11 cellular contexts compared by ENCODE assay signal in the genomic region with DNA sequence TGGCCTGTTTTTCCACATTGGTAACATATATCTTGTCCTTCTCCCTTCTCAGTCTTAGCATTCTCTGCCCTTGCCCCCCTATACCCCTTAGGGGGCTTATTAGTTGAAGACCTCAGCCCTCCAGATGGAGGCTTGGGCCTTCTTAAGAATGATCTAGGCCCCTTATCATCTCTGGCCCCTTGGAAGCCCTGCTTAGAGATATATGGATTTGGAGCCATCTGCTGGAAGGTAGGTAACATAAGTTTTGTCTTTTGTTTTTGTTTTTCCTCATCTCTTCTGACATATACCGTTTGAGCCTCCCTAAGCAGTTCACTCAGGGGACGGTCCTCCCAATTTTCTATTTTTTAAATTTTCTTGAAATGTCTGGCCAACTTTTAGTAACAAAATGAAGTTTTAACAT. TPM values are rescaled to one million over a fixed set of nuclear protein-coding genes. Genes with fewer than 3 reads are reported as not detected.
DNase-seq lines count a peak whose midpoint lies in the region; ATAC-seq and TF ChIP-seq lines count a peak whose summit lies in the region.
"Had no signal": no experiment of that assay in that cellular context is flagged by ENCODE, and none has a peak within 500 bp of the region (broad histone marks: within the 10 kb centered on the region; RNA-seq: fewer than 3 reads in every experiment).

No MANE protein-coding gene starts in this region.

- no peaks in the 10 kb centered on the region for H3F3A ChIP-seq in PC-9 (ENCODE audit: insufficient read depth, low read depth)

- POLR2A ChIA-PET in PC-9 (lab: Charles Lee; ENCODE audit: unreplicated experiment): no interaction called here

- no peak overlapping the region for H3K4me2 ChIP-seq in PC-9

- H3K9me2 ChIP-seq in PC-9 (ENCODE audit: insufficient read depth): no peaks in the 10 kb centered on the region

- no peaks in the 10 kb centered on the region for H4K20me1 ChIP-seq in PC-9 (ENCODE audit: insufficient read depth)

- ATAC-seq in GM18511 (IDR thresholded peaks at IDR 0.05; ENCODE audit: unreplicated experiment): peak; percentile 50
- peak; percentile 32 for ATAC-seq in foreskin keratinocyte
- ATAC-seq in GM19397 (IDR thresholded peaks at IDR 0.05; ENCODE audit: unreplicated experiment): no peak
- no peak for ATAC-seq in GM19455 (IDR thresholded peaks at IDR 0.05; ENCODE audit: unreplicated experiment)

- H3K4me1 ChIP-seq in BE2C (no peaks in the 10 kb centered on the region), PC-9 (replicated peaks; ENCODE audit: insufficient read depth) (no peaks in the 10 kb centered on the region), foreskin keratinocyte (no peaks in the 10 kb centered on the region)

- H2AFZ ChIP-seq in PC-9: no peak overlapping the region

- CTCF ChIA-PET in PC-9 (lab: Charles Lee): no interaction called here

- no peaks in the 10 kb centered on the region for H3K27me3 ChIP-seq in BE2C
- no peaks in the 10 kb centered on the region for H3K27me3 ChIP-seq in PC-9 (ENCODE audit: insufficient read depth, low read depth)
- H3K27me3 ChIP-seq in foreskin keratinocyte: no peaks in the 10 kb centered on the region

- H3K4me3 ChIP-seq in BE2C (ENCODE audit: low read depth, low read length) (no peak overlapping the region), PC-9 (no peak overlapping the region)

- TF ChIP-seq CTCF in BE2C (IDR thresholded peaks at IDR 0.05; ENCODE audit: low read depth, low read length) (0 out of 2 replicates have a peak, but pooled peaks have one; percentile 14), PC-9 (conservative IDR thresholded peaks at IDR 0.05) (peak; percentile 26; the same call in 1 of the 2 replicates), foreskin keratinocyte (conservative IDR thresholded peaks at IDR 0.05) (peak; percentile 49)

- no peak for DNase-seq in BE2C
- DNase-seq in PC-9: no peak
- DNase-seq in foreskin keratinocyte: peak in 1 of 2 donors; percentile 0
- DNase-seq in stimulated activated naive CD4-positive, alpha-beta T cell treated with Interleukin-2 at 50 U/mL for 16 hours (lab: John Stamatoyannopoulos, UW): no peak
- DNase-seq in islet precursor cell: no peak
- DNase-seq: activated CD4-positive, CD25-positive, alpha-beta regulatory T cell treated with anti-CD3 and anti-CD28 coated beads, Interleukin-2, amount 50 U/mL, for 72 hours; HCEC 1CT; NCI-H1417 treated with DMSO at 0.1 percent for 48 hours had no signal

- BruUV-seq in PC-9 (replicated peaks; lab: Mats Ljungman, UMichigan): no TSS peak

- H3K79me2 ChIP-seq in PC-9 (ENCODE audit: low read depth): no peaks in the 10 kb centered on the region

- H3K36me3 ChIP-seq in BE2C (no peaks in the 10 kb centered on the region), PC-9 (ENCODE audit: low read depth) (no peaks in the 10 kb centered on the region)

- no peaks in the 10 kb centered on the region for H3K9me3 ChIP-seq in BE2C
- H3K9me3 ChIP-seq in PC-9 (ENCODE audit: insufficient read depth, low read depth): no peaks in the 10 kb centered on the region

- no peak overlapping the region for H3K27ac ChIP-seq in PC-9
- H3K27ac ChIP-seq in foreskin keratinocyte: no peak overlapping the region

- intact Hi-C loops in PC-9 (cut with micrococcal nuclease; ENCODE audit: unreplicated experiment): no loop called here

RNA-seq across cellular contexts. Expression of a gene that starts 48.3 kb away (rescaled TPM):
- 2.8 TPM for polyA plus RNA-seq in BE2C (2012; ENCODE audit: insufficient read depth, insufficient read length, low read depth)
- total RNA-seq in PC-9 (2021) (not detected in 2 replicates), foreskin keratinocyte (1.6 and 1.9 TPM in 2 replicates)
- 0.81 and 0.87 TPM in 2 replicates for polyA plus RNA-seq in foreskin keratinocyte

Comparison
In these comparisons a context has a peak if more than half of its experiments do, and no peak if none do; other contexts are left out.
1. ATAC-seq: peak in GM18511 (single experiment) and foreskin keratinocyte (single experiment); none in GM19397 (single experiment) and GM19455 (single experiment).
2. Peak in every context shown above with its lines, with median percentiles within 50 percentile points of each other: CTCF ChIP-seq.